8 cellular contexts compared by ENCODE assay signal in genomic region chr19:18279266-18279515, GRCh38. TPM values are rescaled to one million over a fixed set of nuclear protein-coding genes. Genes with fewer than 3 reads are reported as not detected.
DNase-seq lines count a peak whose midpoint lies in the region; ATAC-seq and TF ChIP-seq lines count a peak whose summit lies in the region.

No MANE protein-coding gene starts in this region.

- WGBS in mammary epithelial cell (ENCODE audit: low coverage, missing lambda C conversion rate): 0% methylated on average over 4 of the region's 5 CpGs
- WGBS in aorta, 2 donors: 0% methylated on average over 5 of the region's 5 CpGs

- BruUV-seq in mammary epithelial cell (replicated peaks; lab: Mats Ljungman, UMichigan): no TSS peak

- CTCF ChIA-PET in mammary epithelial cell (lab: Charles Lee; ENCODE audit: low non-redundant PET): interaction anchor here (0.7 to 1.4 kb wide), 4 partner anchors 43 to 88 kb away, joined by 4 to 28 read pairs (median 16); partner anchors contain the start of gene LSM4

- peak overlapping the region; percentile 91 for H3K4me3 Mint-ChIP-seq in mesothelial cell of epicardium

- H3K4me1 ChIP-seq in left ventricle myocardium inferior (peaks cover 75% of the 10 kb centered on the region), mammary epithelial cell (ENCODE audit: insufficient read depth, low read length) (peaks cover 41% of the 10 kb centered on the region), aorta (ENCODE audit: control insufficient read depth in 1 of 2, insufficient read depth in 2 of 2, low read length in 2 of 2) (peaks cover 0 to 2% of the 10 kb centered on the region in 2 donors)

- peak overlapping the region; percentile 100 for H3K4me3 ChIP-seq in left ventricle myocardium inferior
- H3K4me3 ChIP-seq in mammary epithelial cell (replicated peaks in 1 of 3; ENCODE audit: insufficient read depth in 1 of 3, low read depth in 2 of 3, low read length in 3 of 3): peak overlapping the region; percentile 92 to 99 (median 96)
- H3K4me3 ChIP-seq in aorta (ENCODE audit: low read length in 2 of 2): peak overlapping the region; percentile 41 to 77

- intact Hi-C loops in left ventricle myocardium inferior (cut with micrococcal nuclease) (loop anchor here (2.0 kb wide), 1 partner anchor 44 kb away; the partner anchor contains the start of gene LSM4), Right ventricle myocardium inferior (cut with DNase I) (loop anchor here (1.0 to 2.0 kb wide), 3 partner anchors 25 to 74 kb away; partner anchors contain the start of gene RAB3A), mammary epithelial cell (cut with micrococcal nuclease) (loop anchor here (1.0 kb wide), 3 partner anchors 44 to 131 kb away; partner anchors contain the start of gene LSM4), aorta (cut with DNase I) (loop anchor here in 1 of 2 donors (1.0 kb wide), 1 partner anchor 44 kb away; the partner anchor contains the start of gene LSM4)

- dilution Hi-C loops in mammary epithelial cell (cut with HindIII; ENCODE audit: low sequenced_read_pairs): no loop called here

- peak overlapping the region; percentile 71 for H3K4me2 ChIP-seq in mammary epithelial cell (ENCODE audit: insufficient read depth, low read depth, low read length)

- ATAC-seq in Right ventricle myocardium inferior (no peak), aorta (ENCODE audit: low FRiP score) (no peak), GM19324 (IDR thresholded peaks at IDR 0.05; ENCODE audit: low FRiP score, unreplicated experiment) (no peak), HG03108 (IDR thresholded peaks at IDR 0.05; ENCODE audit: unreplicated experiment) (no peak)

- in situ Hi-C loops in mammary epithelial cell (cut with MboI; ENCODE audit: low sequenced_read_pairs in 2 of 2): loop anchor here (5.0 to 10.0 kb wide), 3 partner anchors 43 to 136 kb away; partner anchors contain the start of genes LSM4 (in 2 of the 2) and SSBP4 (in 1 of the 2)

- H3K27me3 Mint-ChIP-seq in mesothelial cell of epicardium (ENCODE audit: low read depth): no peaks in the 10 kb centered on the region

- peak overlapping the region; percentile 97 for H3K27ac ChIP-seq in left ventricle myocardium inferior (replicated peaks)
- peak overlapping the region; percentile 92 for H3K27ac ChIP-seq in mammary epithelial cell (ENCODE audit: insufficient read depth, low read depth, low read length)
- peak overlapping the region in 1 of 2 donors; percentile 21 for H3K27ac ChIP-seq in aorta (ENCODE audit: low read depth in 1 of 2, low read length in 2 of 2)

- peaks cover 16% of the 10 kb centered on the region for H3K36me3 ChIP-seq in left ventricle myocardium inferior
- no peaks in the 10 kb centered on the region for H3K36me3 ChIP-seq in mammary epithelial cell (ENCODE audit: insufficient read depth, low read length)
- H3K36me3 ChIP-seq in aorta (ENCODE audit: control insufficient read depth in 1 of 2, insufficient read depth in 2 of 2, low read length in 1 of 2): peaks cover 0 to 3% of the 10 kb centered on the region in 2 donors

- H3K4me1 Mint-ChIP-seq in mesothelial cell of epicardium: peaks cover 22% of the 10 kb centered on the region

- H3K9me3 ChIP-seq in left ventricle myocardium inferior (replicated peaks) (no peaks in the 10 kb centered on the region), mammary epithelial cell (replicated peaks; ENCODE audit: insufficient read depth, low read length) (no peaks in the 10 kb centered on the region), aorta (ENCODE audit: control insufficient read depth, low read length) (no peaks in the 10 kb centered on the region)

- H3K9me3 Mint-ChIP-seq in mesothelial cell of epicardium: no peaks in the 10 kb centered on the region

- no peak for DNase-seq in left ventricle myocardium inferior
- DNase-seq in Right ventricle myocardium inferior (ENCODE audit: missing footprints): no peak
- DNase-seq in mammary epithelial cell: no peak
- no peak for DNase-seq in mesothelial cell of epicardium (ENCODE audit: low spot score in 2 of 2, unreplicated experiment in 2 of 2)
- no peak for DNase-seq in aorta
- no peak for DNase-seq in MV-4-11 (lab: John Stamatoyannopoulos, UW)

- TF ChIP-seq CTCF in left ventricle myocardium inferior (IDR thresholded peaks at IDR 0.05; ENCODE audit: borderline replicate concordance) (no peak), mammary epithelial cell (conservative IDR thresholded peaks at IDR 0.05 in 1 of 2, IDR thresholded peaks at IDR 0.05 in 1 of 2; ENCODE audit: extremely low read depth in 1 of 2, insufficient read depth in 1 of 2, low read depth in 1 of 2, low read length in 2 of 2) (no peak), mesothelial cell of epicardium (IDR thresholded peaks at IDR 0.05; ENCODE audit: unreplicated experiment) (no peak)

- H3K36me3 Mint-ChIP-seq in mesothelial cell of epicardium: peaks cover 8% of the 10 kb centered on the region

- H4K20me1 ChIP-seq in mammary epithelial cell (ENCODE audit: insufficient read depth, low read length): no peaks in the 10 kb centered on the region

- peak overlapping the region; percentile 100 for H3K27ac Mint-ChIP-seq in mesothelial cell of epicardium

- H3K27me3 ChIP-seq in left ventricle myocardium inferior (ENCODE audit: low read depth) (no peaks in the 10 kb centered on the region), mammary epithelial cell (ENCODE audit: insufficient read depth, low read length) (no peaks in the 10 kb centered on the region), aorta (ENCODE audit: control insufficient read depth in 1 of 2, insufficient read depth in 2 of 2, low read length in 1 of 2) (no peaks in the 10 kb centered on the region)

- H2AFZ ChIP-seq in mammary epithelial cell (ENCODE audit: low read depth, low read length): no peak overlapping the region

- H3K79me2 ChIP-seq in mammary epithelial cell (ENCODE audit: insufficient read depth, low read length): peaks cover 33% of the 10 kb centered on the region

- peak overlapping the region; percentile 98 for H3K9ac ChIP-seq in mammary epithelial cell (ENCODE audit: insufficient read depth, low read length)

RNA-seq across cellular contexts. Expression of gene JUND, which starts 2.2 kb away (rescaled TPM):
- total RNA-seq in left ventricle myocardium inferior (107 TPM), Right ventricle myocardium inferior (113 TPM), mammary epithelial cell (10 to 100 TPM; 59.6 to 74.0 TPM), mesothelial cell of epicardium (274 to 284 TPM (median 276 TPM) in 3 replicates), aorta (100 to 1,000 TPM; 214 to 492 TPM)
- polyA plus RNA-seq in mammary epithelial cell (30.0 TPM), aorta (100 to 1,000 TPM in 1 of 2 donors, 10 to 100 TPM in 1; 62.6 to 161 TPM)
- 4.4 TPM for polyA minus RNA-seq in mammary epithelial cell

RNA-seq across cellular contexts. Expression of gene IQCN, which starts 4.9 kb away (rescaled TPM):
- total RNA-seq in left ventricle myocardium inferior (0.49 TPM), Right ventricle myocardium inferior (0.43 TPM), mammary epithelial cell (under 1 TPM; 0.19 to 0.50 TPM), mesothelial cell of epicardium (14.8 to 17.1 TPM (median 16.8 TPM) in 3 replicates), aorta (10 to 100 TPM in 1 of 2 donors, 1 to 10 TPM in 1; 8.1 to 12.2 TPM)
- polyA plus RNA-seq in mammary epithelial cell (0.03 TPM), aorta (10 to 100 TPM in 1 of 2 donors, 1 to 10 TPM in 1; 4.5 to 20.7 TPM)
- not detected for polyA minus RNA-seq in mammary epithelial cell

RNA-seq across cellular contexts. Expression of gene LSM4, which starts 43.7 kb away (rescaled TPM):
- total RNA-seq in left ventricle myocardium inferior: 94.8 TPM
- total RNA-seq in Right ventricle myocardium inferior: 106 TPM
- total RNA-seq in mammary epithelial cell: 100 to 1,000 TPM; 127 to 182 TPM
- polyA plus RNA-seq in mammary epithelial cell: 215 TPM
- 63.3 TPM for polyA minus RNA-seq in mammary epithelial cell
- 112 to 119 TPM (median 114 TPM) in 3 replicates for total RNA-seq in mesothelial cell of epicardium
- total RNA-seq in aorta: 10 to 100 TPM; 32.2 to 34.5 TPM
- polyA plus RNA-seq in aorta: 10 to 100 TPM; 58.6 to 91.8 TPM

RNA-seq across cellular contexts. Expression of gene PDE4C, which starts 53.0 kb away (rescaled TPM):
- total RNA-seq in left ventricle myocardium inferior (2.4 TPM), Right ventricle myocardium inferior (1.1 TPM), mammary epithelial cell (not detected), mesothelial cell of epicardium (0.70 to 1.4 TPM (median 0.93 TPM) in 3 replicates), aorta (1 to 10 TPM; 1.7 to 2.3 TPM)
- polyA plus RNA-seq in mammary epithelial cell (not detected), aorta (under 1 TPM; 0.03 to 0.25 TPM)
- polyA minus RNA-seq in mammary epithelial cell: not detected
